Comparison of ENCODE assay signal across 8 cellular contexts in the genomic region with DNA sequence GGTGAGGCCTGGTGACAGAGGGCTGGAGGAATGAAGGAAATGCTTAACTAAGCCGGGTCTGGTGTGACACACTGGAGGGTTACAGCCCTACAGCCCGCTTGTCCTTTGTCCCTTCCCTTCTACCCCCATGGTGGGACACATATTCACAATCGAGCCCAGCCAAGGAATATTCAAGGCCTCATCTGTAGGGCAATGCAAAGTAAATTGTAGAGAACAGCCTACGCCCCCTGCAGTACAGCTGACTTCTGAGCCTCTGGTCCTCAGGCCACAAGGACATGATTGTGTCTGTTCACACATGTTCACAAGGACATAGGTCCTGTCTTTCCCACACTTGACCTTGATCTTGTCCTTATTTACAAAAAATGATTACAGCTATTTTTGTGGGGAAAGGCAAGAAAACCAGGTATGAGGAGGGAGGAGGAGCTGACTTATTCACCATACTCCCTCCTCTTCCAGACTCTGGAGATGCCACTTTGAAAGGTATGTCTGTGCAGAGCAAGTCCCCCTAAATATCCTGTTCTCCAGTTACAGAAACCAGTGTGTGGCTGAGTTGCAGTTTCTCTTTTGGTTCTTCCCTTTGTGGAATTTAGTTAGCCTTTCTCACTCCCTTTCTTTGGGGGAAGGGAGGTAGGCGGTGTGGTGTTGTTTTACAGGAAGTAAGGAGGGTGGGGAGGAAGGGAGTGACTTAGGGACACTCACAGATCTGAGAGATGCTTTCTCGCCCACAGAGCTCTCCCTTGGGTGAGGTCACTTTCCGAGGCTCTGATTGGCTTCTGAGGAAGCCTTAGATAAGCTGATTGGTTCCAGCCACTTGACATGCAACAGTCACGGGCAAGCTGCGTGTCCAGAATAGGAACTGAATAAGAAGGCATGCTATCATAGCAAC. TPM values are rescaled to one million over a fixed set of nuclear protein-coding genes. Genes with fewer than 3 reads are reported as not detected.
DNase-seq lines count a peak whose midpoint lies in the region; ATAC-seq and TF ChIP-seq lines count a peak whose summit lies in the region.

No MANE protein-coding gene starts in this region.

- H3K4me3 ChIP-seq in A673 (ENCODE audit: low read depth, low read length, poor library complexity, severe bottlenecking), result peak overlapping the region; percentile 18
- no peak overlapping the region for H3K4me3 ChIP-seq in kidney epithelial cell (ENCODE audit: low read depth, low read length)

- H3K27ac ChIP-seq in A673 (ENCODE audit: low read depth, low read length, poor library complexity, severe bottlenecking), result peak overlapping the region; percentile 95

- no peaks in the 10 kb centered on the region for H3K9me3 Mint-ChIP-seq in chondrocyte (ENCODE audit: low read depth)

- H3K27me3 Mint-ChIP-seq in chondrocyte (ENCODE audit: low read depth), result no peaks in the 10 kb centered on the region

- POLR2A ChIA-PET in A673 (lab: Charles Lee; ENCODE audit: low non-redundant PET), result interaction anchor here (0.5 to 0.9 kb wide), 3 partner anchors 73 to 144 kb away, joined by 3 to 12 read pairs (median 3); no protein-coding TSS in a partner anchor

- peak; percentile 53 for TF ChIP-seq CTCF in A673 (conservative IDR thresholded peaks at IDR 0.05; ENCODE audit: low read depth, low read length)
- peak; percentile 76 for TF ChIP-seq CTCF in chondrocyte (IDR thresholded peaks at IDR 0.05)
- TF ChIP-seq CTCF in kidney epithelial cell (IDR thresholded peaks at IDR 0.05; ENCODE audit: insufficient read depth, low read length, poor library complexity, severe bottlenecking), result no peak

- CTCF ChIA-PET in A673 (lab: Charles Lee), result interaction anchor here (0.5 to 2.0 kb wide), 7 partner anchors 9 to 121 kb away, joined by 3 to 19 read pairs (median 4); partner anchors contain the start of genes ANKRD34A, PIAS3, POLR3GL and TXNIP

- no peak overlapping the region for H3K4me3 Mint-ChIP-seq in chondrocyte (ENCODE audit: unreplicated experiment)

- peaks cover 30% of the 10 kb centered on the region for H3K4me1 ChIP-seq in A673 (ENCODE audit: insufficient read depth, low read length, poor library complexity, severe bottlenecking)

- intact Hi-C loops in A673 (cut with micrococcal nuclease; ENCODE audit: unreplicated experiment), result loop anchor here (5.0 kb wide), 1 partner anchor 132 kb away; the partner anchor contains the start of gene NUDT17

- peak; percentile 90 for ATAC-seq in GM18858 (IDR thresholded peaks at IDR 0.05; ENCODE audit: unreplicated experiment)
- ATAC-seq in HG03095 (IDR thresholded peaks at IDR 0.05; ENCODE audit: unreplicated experiment), result peak; percentile 79

- TSS peak; percentile 99 for BruUV-seq in A673 (replicated peaks; lab: Mats Ljungman, UMichigan)

- DNase-seq in A673 (ENCODE audit: low spot score) (peak; percentile 100), NCI-H2227 (lab: John Stamatoyannopoulos, UW; ENCODE audit: unreplicated experiment) (peak; percentile 98), chondrocyte (ENCODE audit: low spot score) (no peak), kidney epithelial cell (ENCODE audit: low read depth) (peak; percentile 100)
- peak; percentile 32 to 50 (median 40) for DNase-seq in activated CD4-positive, CD25-positive, alpha-beta regulatory T cell (lab: John Stamatoyannopoulos, UW)
- peak; percentile 44 to 51 for DNase-seq in stimulated activated CD4-positive, alpha-beta T cell treated with anti-CD3 and anti-CD28 coated beads, Interleukin-15, amount 100 ng/mL, for 1 hour (ENCODE audit: low read depth in 1 of 2, low spot score in 1 of 2)

- H3K27me3 ChIP-seq in A673 (replicated peaks; ENCODE audit: insufficient read depth, low read depth, low read length, poor library complexity), result no peaks in the 10 kb centered on the region
- H3K27me3 ChIP-seq in kidney epithelial cell (ENCODE audit: control insufficient read depth, insufficient read depth, low read length), result no peaks in the 10 kb centered on the region

- no peaks in the 10 kb centered on the region for H3K36me3 ChIP-seq in A673 (ENCODE audit: insufficient read depth, low read length, poor library complexity, severe bottlenecking)
- no peaks in the 10 kb centered on the region for H3K36me3 ChIP-seq in kidney epithelial cell (ENCODE audit: control insufficient read depth, insufficient read depth, low read length)

- H3K27ac Mint-ChIP-seq in chondrocyte (ENCODE audit: unreplicated experiment), result no peak overlapping the region

- H3K9me3 ChIP-seq in A673 (ENCODE audit: low read depth, low read length, poor library complexity, severe bottlenecking), result no peaks in the 10 kb centered on the region

- H3K4me1 Mint-ChIP-seq in chondrocyte (ENCODE audit: low read depth), result peaks cover 3% of the 10 kb centered on the region

- no peaks in the 10 kb centered on the region for H3K36me3 Mint-ChIP-seq in chondrocyte (ENCODE audit: low read depth)

RNA-seq across cellular contexts. Expression of gene POLR3GL, which starts 14.6 kb away (rescaled TPM):
- total RNA-seq in A673 (2021) (8.5 and 11.6 TPM in 2 replicates), chondrocyte (13.3 to 20.7 TPM (median 13.9 TPM) in 3 replicates), kidney epithelial cell (12.2 and 14.3 TPM in 2 replicates)

RNA-seq across cellular contexts. Expression of gene ANKRD34A, which starts 14.7 kb away (rescaled TPM):
- total RNA-seq in A673 (2021), result 1.6 and 2.2 TPM in 2 replicates
- total RNA-seq in chondrocyte, result 1.2 to 3.1 TPM (median 2.0 TPM) in 3 replicates
- 0.46 TPM in 1 of 2 replicates, not detected in the other for total RNA-seq in kidney epithelial cell

RNA-seq across cellular contexts. Expression of gene TXNIP, which starts 17.3 kb away (rescaled TPM):
- total RNA-seq in A673 (2021), result 27.3 and 36.4 TPM in 2 replicates
- 3.8 to 55.5 TPM (median 4.0 TPM) in 3 replicates for total RNA-seq in chondrocyte
- 14.7 and 19.0 TPM in 2 replicates for total RNA-seq in kidney epithelial cell

RNA-seq across cellular contexts. Expression of gene LIX1L, which starts 21.3 kb away (rescaled TPM):
- 39.6 and 40.1 TPM in 2 replicates for total RNA-seq in A673 (2021)
- total RNA-seq in chondrocyte, result 50.3 to 57.1 TPM (median 53.0 TPM) in 3 replicates
- total RNA-seq in kidney epithelial cell, result 23.2 and 28.0 TPM in 2 replicates

RNA-seq across cellular contexts. Expression of gene HJV, which starts 42.4 kb away (rescaled TPM):
- 0.24 and 0.31 TPM in 2 replicates for total RNA-seq in A673 (2021)
- total RNA-seq in chondrocyte, result not detected in 3 replicates
- not detected in 2 replicates for total RNA-seq in kidney epithelial cell
